Comparison of ENCODE assay signal across 6 cellular contexts in genomic region chr16:20997147-20997546, GRCh38.
"Had no signal": no experiment of that assay in that cellular context is flagged by ENCODE, and none has a peak within 500 bp of the region (broad histone marks: within the 10 kb centered on the region; RNA-seq: fewer than 3 reads in every experiment).

No MANE protein-coding gene starts in this region.

- H3K4me2 ChIP-seq: GM23338 had no signal

- H2AFZ ChIP-seq: GM23338 had no signal

- H3K4me3 ChIP-seq: GM23338 had no signal

- FAIRE-seq: H1, H54, HTR-8/SVneo had no signal

- ATAC-seq: GM23338 had no signal

- DNase-seq: H9, HCEC 1CT had no signal
